Comparison of ENCODE assay signal across 10 cellular contexts in genomic region chr10:4704034-4704545, GRCh38.
A peak's percentile ranks its signal among the peaks of the same experiment; 100 is the strongest.
DNase-seq lines count a peak whose midpoint lies in the region; ATAC-seq and TF ChIP-seq lines count a peak whose summit lies in the region.
"Had no signal": no experiment of that assay in that cellular context is flagged by ENCODE, and none has a peak within 500 bp of the region (broad histone marks: within the 10 kb centered on the region; RNA-seq: fewer than 3 reads in every experiment).

No MANE protein-coding gene starts in this region.

- H3K36me3 Mint-ChIP-seq in T-helper 2 cell treated with Interferon-gamma antibody and Interleukin-4, amounts not matched to agents 5 μg/mL and 100 μg/mL, for 36 hours (ENCODE audit: low read depth) = no peaks in the 10 kb centered on the region
- H3K36me3 Mint-ChIP-seq: activated CD4-positive, alpha-beta memory T cell treated with anti-CD3 and anti-CD28 coated beads for 36 hours had no signal

- peaks cover 17% of the 10 kb centered on the region for H3K4me1 ChIP-seq in osteoblast (ENCODE audit: insufficient read depth, low read length)

- peak overlapping the region; percentile 75 for H3K27ac ChIP-seq in osteoblast (ENCODE audit: low read depth, low read length)

- peaks cover 14% of the 10 kb centered on the region for H3K27me3 Mint-ChIP-seq in T-helper 2 cell treated with Interferon-gamma antibody and Interleukin-4, amounts not matched to agents 5 μg/mL and 100 μg/mL, for 36 hours (ENCODE audit: low read depth)

- H3K79me2 ChIP-seq in osteoblast (ENCODE audit: insufficient read depth, low read length) = no peaks in the 10 kb centered on the region

- no peak overlapping the region for H3K4me3 Mint-ChIP-seq in T-helper 2 cell treated with Interferon-gamma antibody and Interleukin-4, amounts not matched to agents 5 μg/mL and 100 μg/mL, for 36 hours
- H3K4me3 Mint-ChIP-seq: activated CD4-positive, alpha-beta memory T cell treated with anti-CD3 and anti-CD28 coated beads for 36 hours had no signal

- H4K20me1 ChIP-seq in osteoblast (ENCODE audit: insufficient read depth, low read length) = no peaks in the 10 kb centered on the region

- no peak overlapping the region for H2AFZ ChIP-seq in osteoblast (ENCODE audit: low read length)

- H3K9me3 ChIP-seq in osteoblast (ENCODE audit: low read depth, low read length) = no peaks in the 10 kb centered on the region

- TF ChIP-seq CTCF in osteoblast (IDR thresholded peaks at IDR 0.05; ENCODE audit: extremely low read depth, low read depth, low read length) = no peak

- no peaks in the 10 kb centered on the region for H3K36me3 ChIP-seq in osteoblast (ENCODE audit: insufficient read depth, low read length)

- peak; percentile 93 for DNase-seq in EL
- DNase-seq in NCI-H446 (lab: John Stamatoyannopoulos, UW) = peak; percentile 9 to 71
- DNase-seq in osteoblast (ENCODE audit: insufficient read length, low spot score, missing footprints) = peak; percentile 92
- DNase-seq in T1000 (lab: John Stamatoyannopoulos, UW) = no peak
- DNase-seq in T-helper 2 cell treated with Interferon-gamma antibody and Interleukin-4, amounts not matched to agents 5 μg/mL and 100 μg/mL, for 36 hours (ENCODE audit: low spot score) = no peak
- DNase-seq in activated CD4-positive, alpha-beta T cell treated with anti-CD3 and anti-CD28 coated beads, Interleukin-2, amount 50 U/mL, for 48 hours = no peak
- no peak for DNase-seq in anterior cingulate cortex (lab: John Stamatoyannopoulos, UW)
- DNase-seq: activated CD4-positive, alpha-beta memory T cell treated with anti-CD3 and anti-CD28 coated beads for 36 hours; NCI-H1930 had no signal

- no peaks in the 10 kb centered on the region for H3K27me3 ChIP-seq in osteoblast (ENCODE audit: insufficient read depth, low read length)

- no peak overlapping the region for H3K4me3 ChIP-seq in osteoblast (ENCODE audit: insufficient read depth, low read length)

- ATAC-seq in esophagus mucosa = peak; percentile 97

- no peaks in the 10 kb centered on the region for H3K9me3 Mint-ChIP-seq in T-helper 2 cell treated with Interferon-gamma antibody and Interleukin-4, amounts not matched to agents 5 μg/mL and 100 μg/mL, for 36 hours
- H3K9me3 Mint-ChIP-seq: activated CD4-positive, alpha-beta memory T cell treated with anti-CD3 and anti-CD28 coated beads for 36 hours had no signal

- peaks cover 2% of the 10 kb centered on the region for H3K4me1 Mint-ChIP-seq in T-helper 2 cell treated with Interferon-gamma antibody and Interleukin-4, amounts not matched to agents 5 μg/mL and 100 μg/mL, for 36 hours (ENCODE audit: low read depth)

- peak overlapping the region; percentile 72 for H3K4me2 ChIP-seq in osteoblast (ENCODE audit: insufficient read depth, low read length)

- no peak overlapping the region for H3K27ac Mint-ChIP-seq in T-helper 2 cell treated with Interferon-gamma antibody and Interleukin-4, amounts not matched to agents 5 μg/mL and 100 μg/mL, for 36 hours
- H3K27ac Mint-ChIP-seq: activated CD4-positive, alpha-beta memory T cell treated with anti-CD3 and anti-CD28 coated beads for 36 hours had no signal

Comparison
In these comparisons a context has a peak if more than half of its experiments do, and no peak if none do; other contexts are left out.
1. DNase-seq: peak in EL (single experiment), NCI-H446 (2 of 2) and osteoblast (single experiment); none in T1000 (single experiment), T-helper 2 cell treated with Interferon-gamma antibody and Interleukin-4, amounts not matched to agents 5 μg/mL and 100 μg/mL, for 36 hours (single experiment), activated CD4-positive, alpha-beta T cell treated with anti-CD3 and anti-CD28 coated beads, Interleukin-2, amount 50 U/mL, for 48 hours (0 of 2) and anterior cingulate cortex (0 of 58).